10 cellular contexts compared by ENCODE assay signal in the genomic region with DNA sequence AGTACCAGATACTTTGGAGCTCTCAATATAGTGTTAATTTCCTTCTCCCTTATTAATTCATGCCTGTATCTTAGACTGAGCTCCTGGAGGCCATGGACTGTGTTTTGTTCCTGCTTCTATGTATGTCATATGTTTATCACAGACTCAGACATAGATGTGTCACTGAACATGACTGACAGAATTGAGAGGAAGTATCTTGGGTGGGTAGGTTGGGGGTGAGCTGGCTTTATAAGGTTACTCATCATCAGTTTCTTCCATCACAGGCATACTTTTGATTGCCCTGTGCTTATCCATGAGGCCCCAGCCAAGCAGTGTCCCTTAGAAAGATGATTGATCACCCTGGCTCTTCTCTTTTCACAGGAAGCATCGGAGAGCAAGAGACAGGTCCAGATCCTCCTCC. TPM values are rescaled to one million over a fixed set of nuclear protein-coding genes. Genes with fewer than 3 reads are reported as not detected.
DNase-seq lines count a peak whose midpoint lies in the region; ATAC-seq and TF ChIP-seq lines count a peak whose summit lies in the region.
"Had no signal": no experiment of that assay in that cellular context is flagged by ENCODE, and none has a peak within 500 bp of the region (broad histone marks: within the 10 kb centered on the region; RNA-seq: fewer than 3 reads in every experiment).

No MANE protein-coding gene starts in this region.

- peak; percentile 7 for ATAC-seq in left lung

- H3K36me3 Mint-ChIP-seq in activated naive CD8-positive, alpha-beta T cell: peaks cover 14% of the 10 kb centered on the region

- H3K27ac Mint-ChIP-seq in activated naive CD8-positive, alpha-beta T cell: peak overlapping the region; percentile 98

- H3K9me3 ChIP-seq in left lung (no peaks in the 10 kb centered on the region), testis (no peaks in the 10 kb centered on the region)
- H3K9me3 ChIP-seq: BE2C had no signal

- peak; percentile 62 for DNase-seq in activated effector memory CD4-positive, alpha-beta T cell treated with anti-CD3 and anti-CD28 coated beads, Interleukin-2, amount 50 U/mL, for 16 hours
- DNase-seq in activated effector memory CD4-positive, alpha-beta T cell treated with Interleukin-2 at 50 U/mL for 16 hours: no peak
- no peak for DNase-seq in left lung
- DNase-seq in testis: peak; percentile 3
- no peak for DNase-seq in COLO829 (ENCODE audit: low spot score)
- DNase-seq in GOT3 (lab: John Stamatoyannopoulos, UW): no peak
- DNase-seq in inferior parietal cortex (ENCODE audit: extremely low spot score): no peak
- DNase-seq: Right ventricle myocardium superior had no signal

- no peaks in the 10 kb centered on the region for H3K27me3 ChIP-seq in left lung
- H3K27me3 ChIP-seq in testis: no peaks in the 10 kb centered on the region
- H3K27me3 ChIP-seq: BE2C had no signal

- H3K4me1 ChIP-seq in left lung (peaks cover 5 to 37% of the 10 kb centered on the region in 2 donors), testis (no peaks in the 10 kb centered on the region)
- H3K4me1 ChIP-seq: BE2C had no signal

- H3K4me1 Mint-ChIP-seq in activated naive CD8-positive, alpha-beta T cell (ENCODE audit: low read depth): peaks cover 38% of the 10 kb centered on the region

- H3K27me3 Mint-ChIP-seq in activated naive CD8-positive, alpha-beta T cell: no peaks in the 10 kb centered on the region

- peak overlapping the region; percentile 2 to 71 for H3K27ac ChIP-seq in left lung
- H3K27ac ChIP-seq in testis: peak overlapping the region in 1 of 2 donors; percentile 47

- TF ChIP-seq POLR2A in testis (IDR thresholded peaks at IDR 0.05): no peak

- intact Hi-C loops in left lung (cut with DNase I): no loop called here
- intact Hi-C loops in testis (cut with DNase I; ENCODE audit: low total_unique reads): no loop called here

- 65 to 74% methylated on average over 1 of the region's 1 CpG for WGBS in testis, 2 donors

- TF ChIP-seq CTCF in left lung (IDR thresholded peaks at IDR 0.05): no peak
- no peak for TF ChIP-seq CTCF in testis (IDR thresholded peaks at IDR 0.05)

- no peaks in the 10 kb centered on the region for H3K9me3 Mint-ChIP-seq in activated naive CD8-positive, alpha-beta T cell (ENCODE audit: low read depth)

- H3K36me3 ChIP-seq in left lung (peaks cover 0 to 81% of the 10 kb centered on the region in 2 donors), testis (ENCODE audit: low read depth, missing control alignments) (no peaks in the 10 kb centered on the region)

- H3K4me3 Mint-ChIP-seq in activated naive CD8-positive, alpha-beta T cell: peak overlapping the region; percentile 65

- H3K4me3 ChIP-seq in left lung (no peak overlapping the region), testis (no peak overlapping the region)

RNA-seq across cellular contexts. Expression of gene SH3D21, which starts 5.6 kb away (rescaled TPM):
- total RNA-seq in left lung: 10 to 100 TPM in 1 of 2 donors, 1 to 10 TPM in 1; 7.1 to 25.9 TPM
- 10 to 100 TPM in 1 of 2 donors, 1 to 10 TPM in 1; 6.8 to 12.8 TPM for total RNA-seq in testis
- polyA plus RNA-seq in testis (ENCODE audit: insufficient read depth, low read depth, low replicate concordance): 14.9 TPM

RNA-seq across cellular contexts. Expression of gene EVA1B, which starts 22.9 kb away (rescaled TPM):
- total RNA-seq in left lung (10 to 100 TPM; 34.2 to 34.7 TPM), testis (10 to 100 TPM in 1 of 2 donors, 1 to 10 TPM in 1; 9.1 to 19.4 TPM)
- 9.6 TPM for polyA plus RNA-seq in testis (ENCODE audit: insufficient read depth, low read depth, low replicate concordance)

Comparison
In these comparisons a context has a peak if more than half of its experiments do, and no peak if none do; other contexts are left out.
1. DNase-seq: peak in activated effector memory CD4-positive, alpha-beta T cell treated with anti-CD3 and anti-CD28 coated beads, Interleukin-2, amount 50 U/mL, for 16 hours (single experiment) and testis (single experiment); none in activated effector memory CD4-positive, alpha-beta T cell treated with Interleukin-2 at 50 U/mL for 16 hours (single experiment), left lung (0 of 2), COLO829 (single experiment), GOT3 (single experiment) and inferior parietal cortex (single experiment).